1 cellular context compared by ENCODE assay signal in the genomic region with DNA sequence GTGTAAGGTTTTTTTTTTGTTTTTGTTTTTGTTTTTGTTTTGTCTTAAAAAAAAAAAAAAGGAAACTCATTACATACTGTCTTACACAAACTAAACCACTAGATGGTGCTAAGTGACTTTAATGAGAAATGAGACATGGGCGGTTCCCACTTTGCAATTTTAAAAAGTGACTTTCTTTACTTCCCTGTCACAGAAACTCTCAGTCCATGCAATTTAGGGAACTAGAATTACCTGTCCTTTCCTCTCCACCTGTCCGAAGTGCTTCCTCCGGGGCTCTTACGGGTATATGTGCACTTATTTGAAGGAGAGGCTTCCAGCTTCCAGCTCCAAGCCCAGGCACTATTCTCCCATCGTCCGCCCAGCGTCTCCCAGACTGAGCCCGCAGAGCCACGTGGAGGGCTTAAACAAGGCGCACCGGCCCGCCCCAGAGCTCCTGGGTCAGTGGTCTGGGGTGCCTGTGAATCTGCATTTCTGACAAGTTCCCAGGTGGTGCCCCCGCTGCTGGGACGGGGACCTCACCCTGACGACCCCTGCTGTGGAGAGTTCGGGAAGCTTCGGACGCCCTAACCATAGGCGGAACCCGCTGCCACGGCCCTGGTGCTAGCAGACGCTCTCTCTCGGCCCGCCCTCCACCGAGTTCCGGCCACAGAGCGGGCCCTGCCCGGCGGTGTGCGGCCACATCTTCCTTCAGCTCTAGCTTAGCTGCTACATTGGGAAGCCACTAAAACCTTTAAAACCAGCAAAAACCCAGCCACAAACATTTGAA.
A peak's percentile ranks its signal among the peaks of the same experiment; 100 is the strongest.
TF ChIP-seq lines count a peak whose summit lies in the region.

No MANE protein-coding gene starts in this region.

TF ChIP-seq in HepG2, 621 proteins besides CTCF, POLR2A, EP300 and RAD21 (continued from another document and continues in another):
- TF ChIP-seq SRF (IDR thresholded peaks at IDR 0.05; ENCODE audit: low read depth, low read length) (no peak), TARDBP (CRISPR knock-in tag; IDR thresholded peaks at IDR 0.05) (no peak), ZNF775 (CRISPR knock-in tag; IDR thresholded peaks at IDR 0.05; ENCODE audit: borderline replicate concordance) (0 out of 2 replicates have a peak, but pooled peaks have one; percentile 37), ZBTB7B (CRISPR knock-in tag; IDR thresholded peaks at IDR 0.05) (0 out of 2 replicates have a peak, but pooled peaks have one; percentile 57), ZSCAN25 (CRISPR knock-in tag; IDR thresholded peaks at IDR 0.05) (no peak), ZBTB7A (CRISPR knock-in tag; IDR thresholded peaks at IDR 0.05) (0 out of 2 replicates have a peak, but pooled peaks have one; percentile 58), HDAC6 (IDR thresholded peaks at IDR 0.05; ENCODE audit: low read depth, low read length) (no peak), LCORL (IDR thresholded peaks at IDR 0.05) (no peak), LCORL (CRISPR knock-in tag; IDR thresholded peaks at IDR 0.05) (no peak), HOXD1 (CRISPR knock-in tag; IDR thresholded peaks at IDR 0.05) (0 out of 2 replicates have a peak, but pooled peaks have one; percentile 57), ZNF772 (CRISPR knock-in tag; IDR thresholded peaks at IDR 0.05) (no peak), ZNF572 (CRISPR knock-in tag; IDR thresholded peaks at IDR 0.05) (peak; percentile 91; the same call in 1 of the 2 replicates), ZNF263 (CRISPR knock-in tag; IDR thresholded peaks at IDR 0.05) (peak; percentile 18; the same call in 1 of the 2 replicates), RXRA (CRISPR knock-in tag; IDR thresholded peaks at IDR 0.05) (0 out of 2 replicates have a peak, but pooled peaks have one; percentile 30), ZNF850 (CRISPR knock-in tag; conservative IDR thresholded peaks at IDR 0.05) (no peak), ZNF644 (CRISPR knock-in tag; IDR thresholded peaks at IDR 0.05; ENCODE audit: low read depth) (no peak), TCF12 (IDR thresholded peaks at IDR 0.05) (no peak), TCF12 (CRISPR knock-in tag; IDR thresholded peaks at IDR 0.05) (no peak), CREM (IDR thresholded peaks at IDR 0.05) (no peak; the same call in 1 of the 2 replicates), CREM (CRISPR knock-in tag; IDR thresholded peaks at IDR 0.05) (no peak), CHD2 (IDR thresholded peaks at IDR 0.05; ENCODE audit: low read depth, low read length) (no peak), SMAD1 (CRISPR knock-in tag; IDR thresholded peaks at IDR 0.05; ENCODE audit: borderline replicate concordance, low read depth) (0 out of 2 replicates have a peak, but pooled peaks have one; percentile 14), FOXA1 (IDR thresholded peaks at IDR 0.05) (no peak), FOXA1 (CRISPR knock-in tag; IDR thresholded peaks at IDR 0.05) (no peak), ZFX (CRISPR knock-in tag; IDR thresholded peaks at IDR 0.05; ENCODE audit: low read depth) (peak; percentile 68), RNF2 (conservative IDR thresholded peaks at IDR 0.05; ENCODE audit: low read depth) (peak; percentile 67; the same call in 1 of the 2 replicates), SMARCE1 (IDR thresholded peaks at IDR 0.05; ENCODE audit: borderline replicate concordance) (no peak), NFATC3 (CRISPR knock-in tag; IDR thresholded peaks at IDR 0.05) (0 out of 2 replicates have a peak, but pooled peaks have one; percentile 30), MED13 (CRISPR knock-in tag; IDR thresholded peaks at IDR 0.05) (0 out of 2 replicates have a peak, but pooled peaks have one; percentile 50), ZNF17 (CRISPR knock-in tag; IDR thresholded peaks at IDR 0.05) (no peak), ZNF124 (CRISPR knock-in tag; IDR thresholded peaks at IDR 0.05) (peak; percentile 51), ZNF879 (CRISPR knock-in tag; IDR thresholded peaks at IDR 0.05) (0 out of 2 replicates have a peak, but pooled peaks have one; percentile 84), ZNF180 (CRISPR knock-in tag; IDR thresholded peaks at IDR 0.05; ENCODE audit: borderline replicate concordance, low read depth) (no peak), CHD4 (IDR thresholded peaks at IDR 0.05; ENCODE audit: borderline replicate concordance, low read length) (no peak)
- TF ChIP-seq, protein P1, sequence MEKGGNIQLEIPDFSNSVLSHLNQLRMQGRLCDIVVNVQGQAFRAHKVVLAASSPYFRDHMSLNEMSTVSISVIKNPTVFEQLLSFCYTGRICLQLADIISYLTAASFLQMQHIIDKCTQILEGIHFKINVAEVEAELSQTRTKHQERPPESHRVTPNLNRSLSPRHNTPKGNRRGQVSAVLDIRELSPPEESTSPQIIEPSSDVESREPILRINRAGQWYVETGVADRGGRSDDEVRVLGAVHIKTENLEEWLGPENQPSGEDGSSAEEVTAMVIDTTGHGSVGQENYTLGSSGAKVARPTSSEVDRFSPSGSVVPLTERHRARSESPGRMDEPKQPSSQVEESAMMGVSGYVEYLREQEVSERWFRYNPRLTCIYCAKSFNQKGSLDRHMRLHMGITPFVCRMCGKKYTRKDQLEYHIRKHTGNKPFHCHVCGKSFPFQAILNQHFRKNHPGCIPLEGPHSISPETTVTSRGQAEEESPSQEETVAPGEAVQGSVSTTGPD (CRISPR knock-in tag; IDR thresholded peaks at IDR 0.05) = no peak
- TF ChIP-seq, protein P2, sequence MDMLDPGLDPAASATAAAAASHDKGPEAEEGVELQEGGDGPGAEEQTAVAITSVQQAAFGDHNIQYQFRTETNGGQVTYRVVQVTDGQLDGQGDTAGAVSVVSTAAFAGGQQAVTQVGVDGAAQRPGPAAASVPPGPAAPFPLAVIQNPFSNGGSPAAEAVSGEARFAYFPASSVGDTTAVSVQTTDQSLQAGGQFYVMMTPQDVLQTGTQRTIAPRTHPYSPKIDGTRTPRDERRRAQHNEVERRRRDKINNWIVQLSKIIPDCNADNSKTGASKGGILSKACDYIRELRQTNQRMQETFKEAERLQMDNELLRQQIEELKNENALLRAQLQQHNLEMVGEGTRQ (IDR thresholded peaks at IDR 0.05; ENCODE audit: low read depth, low read length) = no peak
- TF ChIP-seq, protein P2 (CRISPR knock-in tag; IDR thresholded peaks at IDR 0.05; ENCODE audit: borderline replicate concordance) = no peak
- TF ChIP-seq, protein P3, sequence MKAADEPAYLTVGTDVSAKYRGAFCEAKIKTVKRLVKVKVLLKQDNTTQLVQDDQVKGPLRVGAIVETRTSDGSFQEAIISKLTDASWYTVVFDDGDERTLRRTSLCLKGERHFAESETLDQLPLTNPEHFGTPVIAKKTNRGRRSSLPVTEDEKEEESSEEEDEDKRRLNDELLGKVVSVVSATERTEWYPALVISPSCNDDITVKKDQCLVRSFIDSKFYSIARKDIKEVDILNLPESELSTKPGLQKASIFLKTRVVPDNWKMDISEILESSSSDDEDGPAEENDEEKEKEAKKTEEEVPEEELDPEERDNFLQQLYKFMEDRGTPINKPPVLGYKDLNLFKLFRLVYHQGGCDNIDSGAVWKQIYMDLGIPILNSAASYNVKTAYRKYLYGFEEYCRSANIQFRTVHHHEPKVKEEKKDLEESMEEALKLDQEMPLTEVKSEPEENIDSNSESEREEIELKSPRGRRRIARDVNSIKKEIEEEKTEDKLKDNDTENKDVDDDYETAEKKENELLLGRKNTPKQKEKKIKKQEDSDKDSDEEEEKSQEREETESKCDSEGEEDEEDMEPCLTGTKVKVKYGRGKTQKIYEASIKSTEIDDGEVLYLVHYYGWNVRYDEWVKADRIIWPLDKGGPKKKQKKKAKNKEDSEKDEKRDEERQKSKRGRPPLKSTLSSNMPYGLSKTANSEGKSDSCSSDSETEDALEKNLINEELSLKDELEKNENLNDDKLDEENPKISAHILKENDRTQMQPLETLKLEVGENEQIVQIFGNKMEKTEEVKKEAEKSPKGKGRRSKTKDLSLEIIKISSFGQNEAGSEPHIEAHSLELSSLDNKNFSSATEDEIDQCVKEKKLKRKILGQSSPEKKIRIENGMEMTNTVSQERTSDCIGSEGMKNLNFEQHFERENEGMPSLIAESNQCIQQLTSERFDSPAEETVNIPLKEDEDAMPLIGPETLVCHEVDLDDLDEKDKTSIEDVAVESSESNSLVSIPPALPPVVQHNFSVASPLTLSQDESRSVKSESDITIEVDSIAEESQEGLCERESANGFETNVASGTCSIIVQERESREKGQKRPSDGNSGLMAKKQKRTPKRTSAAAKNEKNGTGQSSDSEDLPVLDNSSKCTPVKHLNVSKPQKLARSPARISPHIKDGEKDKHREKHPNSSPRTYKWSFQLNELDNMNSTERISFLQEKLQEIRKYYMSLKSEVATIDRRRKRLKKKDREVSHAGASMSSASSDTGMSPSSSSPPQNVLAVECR (CRISPR knock-in tag; IDR thresholded peaks at IDR 0.05; ENCODE audit: borderline replicate concordance) = no peak; the same call in 1 of the 2 replicates
- TF ChIP-seq, protein P4, sequence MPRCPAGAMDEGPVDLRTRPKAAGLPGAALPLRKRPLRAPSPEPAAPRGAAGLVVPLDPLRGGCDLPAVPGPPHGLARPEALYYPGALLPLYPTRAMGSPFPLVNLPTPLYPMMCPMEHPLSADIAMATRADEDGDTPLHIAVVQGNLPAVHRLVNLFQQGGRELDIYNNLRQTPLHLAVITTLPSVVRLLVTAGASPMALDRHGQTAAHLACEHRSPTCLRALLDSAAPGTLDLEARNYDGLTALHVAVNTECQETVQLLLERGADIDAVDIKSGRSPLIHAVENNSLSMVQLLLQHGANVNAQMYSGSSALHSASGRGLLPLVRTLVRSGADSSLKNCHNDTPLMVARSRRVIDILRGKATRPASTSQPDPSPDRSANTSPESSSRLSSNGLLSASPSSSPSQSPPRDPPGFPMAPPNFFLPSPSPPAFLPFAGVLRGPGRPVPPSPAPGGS (CRISPR knock-in tag; IDR thresholded peaks at IDR 0.05) = 0 out of 2 replicates have a peak, but pooled peaks have one; percentile 34
- TF ChIP-seq, protein P5, sequence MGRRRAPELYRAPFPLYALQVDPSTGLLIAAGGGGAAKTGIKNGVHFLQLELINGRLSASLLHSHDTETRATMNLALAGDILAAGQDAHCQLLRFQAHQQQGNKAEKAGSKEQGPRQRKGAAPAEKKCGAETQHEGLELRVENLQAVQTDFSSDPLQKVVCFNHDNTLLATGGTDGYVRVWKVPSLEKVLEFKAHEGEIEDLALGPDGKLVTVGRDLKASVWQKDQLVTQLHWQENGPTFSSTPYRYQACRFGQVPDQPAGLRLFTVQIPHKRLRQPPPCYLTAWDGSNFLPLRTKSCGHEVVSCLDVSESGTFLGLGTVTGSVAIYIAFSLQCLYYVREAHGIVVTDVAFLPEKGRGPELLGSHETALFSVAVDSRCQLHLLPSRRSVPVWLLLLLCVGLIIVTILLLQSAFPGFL (CRISPR knock-in tag; IDR thresholded peaks at IDR 0.05) = peak; percentile 45; the same call in 1 of the 2 replicates
- TF ChIP-seq, protein P6, sequence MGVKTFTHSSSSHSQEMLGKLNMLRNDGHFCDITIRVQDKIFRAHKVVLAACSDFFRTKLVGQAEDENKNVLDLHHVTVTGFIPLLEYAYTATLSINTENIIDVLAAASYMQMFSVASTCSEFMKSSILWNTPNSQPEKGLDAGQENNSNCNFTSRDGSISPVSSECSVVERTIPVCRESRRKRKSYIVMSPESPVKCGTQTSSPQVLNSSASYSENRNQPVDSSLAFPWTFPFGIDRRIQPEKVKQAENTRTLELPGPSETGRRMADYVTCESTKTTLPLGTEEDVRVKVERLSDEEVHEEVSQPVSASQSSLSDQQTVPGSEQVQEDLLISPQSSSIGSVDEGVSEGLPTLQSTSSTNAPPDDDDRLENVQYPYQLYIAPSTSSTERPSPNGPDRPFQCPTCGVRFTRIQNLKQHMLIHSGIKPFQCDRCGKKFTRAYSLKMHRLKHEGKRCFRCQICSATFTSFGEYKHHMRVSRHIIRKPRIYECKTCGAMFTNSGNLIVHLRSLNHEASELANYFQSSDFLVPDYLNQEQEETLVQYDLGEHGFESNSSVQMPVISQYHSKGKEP (CRISPR knock-in tag; IDR thresholded peaks at IDR 0.05) = no peak
- TF ChIP-seq, protein P7, sequence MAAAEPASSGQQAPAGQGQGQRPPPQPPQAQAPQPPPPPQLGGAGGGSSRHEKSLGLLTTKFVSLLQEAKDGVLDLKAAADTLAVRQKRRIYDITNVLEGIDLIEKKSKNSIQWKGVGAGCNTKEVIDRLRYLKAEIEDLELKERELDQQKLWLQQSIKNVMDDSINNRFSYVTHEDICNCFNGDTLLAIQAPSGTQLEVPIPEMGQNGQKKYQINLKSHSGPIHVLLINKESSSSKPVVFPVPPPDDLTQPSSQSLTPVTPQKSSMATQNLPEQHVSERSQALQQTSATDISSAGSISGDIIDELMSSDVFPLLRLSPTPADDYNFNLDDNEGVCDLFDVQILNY (CRISPR knock-in tag; conservative IDR thresholded peaks at IDR 0.05) = no peak
- TF ChIP-seq, protein P8, sequence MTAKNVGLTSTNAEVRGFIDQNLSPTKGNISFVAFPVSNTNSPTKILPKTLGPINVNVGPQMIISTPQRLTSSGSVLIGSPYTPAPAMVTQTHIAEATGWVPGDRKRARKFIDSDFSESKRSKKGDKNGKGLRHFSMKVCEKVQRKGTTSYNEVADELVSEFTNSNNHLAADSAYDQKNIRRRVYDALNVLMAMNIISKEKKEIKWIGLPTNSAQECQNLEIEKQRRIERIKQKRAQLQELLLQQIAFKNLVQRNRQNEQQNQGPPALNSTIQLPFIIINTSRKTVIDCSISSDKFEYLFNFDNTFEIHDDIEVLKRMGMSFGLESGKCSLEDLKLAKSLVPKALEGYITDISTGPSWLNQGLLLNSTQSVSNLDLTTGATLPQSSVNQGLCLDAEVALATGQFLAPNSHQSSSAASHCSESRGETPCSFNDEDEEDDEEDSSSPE (CRISPR knock-in tag; IDR thresholded peaks at IDR 0.05) = peak; percentile 55; the same call in 1 of the 2 replicates
